24 cellular contexts compared by ENCODE assay signal in the genomic region with DNA sequence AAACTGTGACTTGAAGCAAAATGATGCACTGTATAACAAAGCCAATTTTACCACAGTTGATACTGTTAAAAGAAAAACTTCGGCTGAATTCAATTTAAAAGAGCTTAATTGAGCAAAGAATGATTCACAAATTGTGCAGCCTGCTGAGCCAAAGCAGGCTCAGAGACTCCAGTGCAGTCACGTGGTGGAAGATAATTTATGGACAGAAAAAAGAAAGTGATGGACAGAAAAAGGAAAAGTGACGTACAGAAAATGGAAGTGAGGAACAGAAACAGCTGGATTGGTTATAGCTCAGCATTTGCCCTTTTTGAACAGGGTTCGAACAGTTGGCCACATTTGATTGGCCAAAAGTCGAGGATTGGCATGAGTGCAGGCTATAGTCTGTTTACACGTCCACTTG.
"Had no signal": no experiment of that assay in that cellular context is flagged by ENCODE, and none has a peak within 500 bp of the region (broad histone marks: within the 10 kb centered on the region; RNA-seq: fewer than 3 reads in every experiment).

No MANE protein-coding gene starts in this region.

- FAIRE-seq: frontal cortex had no signal

- H3K36me3 ChIP-seq: thoracic aorta had no signal

- H3K27ac ChIP-seq: heart left ventricle, parathyroid adenoma, psoas muscle, spleen, stomach, thoracic aorta, transverse colon had no signal

- H3K27me3 ChIP-seq: dorsolateral prefrontal cortex, heart left ventricle, spleen, stomach, transverse colon had no signal

- DNase-seq: cortex of kidney; dorsolateral prefrontal cortex; effector CD8-positive, alpha-beta T cell; heart left ventricle; hippocampal formation; left colon; left ventricle myocardium superior; mesendoderm; naive B cell; psoas muscle; retina; spleen; stimulated activated CD4-positive, alpha-beta T cell treated with anti-CD3 and anti-CD28 coated beads, Interleukin-15, amount 100 ng/mL, for 24 hours; stimulated activated CD4-positive, alpha-beta T cell treated with anti-CD3 and anti-CD28 coated beads, Interleukin-2, amount 100 ng/mL, for 24 hours; stimulated activated naive CD4-positive, alpha-beta T cell; stomach; substantia nigra; transverse colon had no signal

- H3K4me3 Mint-ChIP-seq: naive B cell, nephron had no signal

- H2AFZ ChIP-seq: parathyroid adenoma had no signal

- H3K4me3 ChIP-seq: dorsolateral prefrontal cortex, heart left ventricle, lung, psoas muscle, spleen, stomach, thoracic aorta, transverse colon had no signal

- H3K9ac ChIP-seq: parathyroid adenoma had no signal

- ATAC-seq: heart left ventricle, left colon, left ventricle myocardium superior, psoas muscle, sciatic nerve had no signal

- H3K27ac Mint-ChIP-seq: nephron had no signal

- H3K9me3 ChIP-seq: heart left ventricle, psoas muscle, spleen, stomach, thoracic aorta, transverse colon had no signal

- H3K9me3 Mint-ChIP-seq: naive B cell, nephron had no signal

- H3K4me1 ChIP-seq: heart left ventricle, parathyroid adenoma, psoas muscle, spleen, stomach, transverse colon had no signal

- H3K79me2 ChIP-seq: parathyroid adenoma had no signal
